In genomic region chr18:63314991-63315662, GRCh38 we compare ENCODE assay signal across 10 cellular contexts. TPM values are rescaled to one million over a fixed set of nuclear protein-coding genes. Genes with fewer than 3 reads are reported as not detected.
DNase-seq lines count a peak whose midpoint lies in the region; ATAC-seq, FAIRE-seq and TF ChIP-seq lines count a peak whose summit lies in the region.
"Had no signal": no experiment of that assay in that cellular context is flagged by ENCODE, and none has a peak within 500 bp of the region (broad histone marks: within the 10 kb centered on the region; RNA-seq: fewer than 3 reads in every experiment).

No MANE protein-coding gene starts in this region.

- no peaks in the 10 kb centered on the region for H3K9me2 ChIP-seq in Loucy (replicated peaks; ENCODE audit: low read depth, low read length)

- POLR2A ChIA-PET in GM12878 (lab: Charles Lee), result interaction anchor here (0.8 to 6.5 kb wide), 13 partner anchors 13 to 184 kb away, joined by 3 to 144 read pairs (median 5); no protein-coding TSS in a partner anchor
- POLR2A ChIA-PET in HEK293T (lab: Yijun Ruan, JAX), result no interaction called here

- H3K9ac ChIP-seq in DND-41 (ENCODE audit: low read depth, low read length) (peak overlapping the region; percentile 78; the same call in 1 of the 2 replicates), Loucy (ENCODE audit: low read depth, low read length, poor library complexity, severe bottlenecking) (peak overlapping the region; percentile 39), GM12878 (ENCODE audit: control insufficient read depth, insufficient read depth, low read length) (peak overlapping the region; percentile 97)

- H3K27me3 ChIP-seq in DND-41 (ENCODE audit: insufficient read depth, low read length, poor library complexity) (no peaks in the 10 kb centered on the region), Loucy (ENCODE audit: insufficient read depth, low read length, poor library complexity, severe bottlenecking) (peaks cover 7% of the 10 kb centered on the region), GM12878 (replicated peaks in 1 of 2; ENCODE audit: control insufficient read depth in 2 of 2, insufficient read depth in 2 of 2, low read length in 1 of 2) (no peaks in the 10 kb centered on the region), psoas muscle (ENCODE audit: insufficient read depth in 3 of 3, low read length in 2 of 3) (no peaks in the 10 kb centered on the region)

- DNase-seq in DND-41 (peak; percentile 18), GM12878 (ENCODE audit: low read depth, low spot score) (no peak), psoas muscle (no peak), HEK293T (ENCODE audit: extremely low spot score) (no peak), COR-L47 (lab: John Stamatoyannopoulos, UW) (no peak), GM13976 (ENCODE audit: low spot score) (no peak), GM19240 (ENCODE audit: insufficient read length, low spot score) (no peak)

- TF ChIP-seq CTCF in DND-41 (IDR thresholded peaks at IDR 0.05; ENCODE audit: borderline replicate concordance, extremely low read depth, low read length, poor library complexity, severe bottlenecking) (no peak), Loucy (conservative IDR thresholded peaks at IDR 0.05; ENCODE audit: low read length) (no peak), GM12878 (IDR thresholded peaks at IDR 0.05 in 2 of 3, conservative IDR thresholded peaks at IDR 0.05 in 1 of 3; ENCODE audit: control insufficient read depth in 2 of 3, extremely low read depth in 1 of 3, insufficient read depth in 1 of 3, low read depth in 3 of 3, low read length in 3 of 3) (no peak), psoas muscle (IDR thresholded peaks at IDR 0.05) (no peak), GM13976 (IDR thresholded peaks at IDR 0.05; ENCODE audit: borderline replicate concordance, control extremely low read depth, extremely low read depth, insufficient read depth, missing control alignments) (no peak)

- no peak overlapping the region for H2AFZ ChIP-seq in DND-41 (ENCODE audit: low read depth, low read length)
- no peak overlapping the region for H2AFZ ChIP-seq in Loucy (ENCODE audit: low read length)
- no peak overlapping the region for H2AFZ ChIP-seq in GM12878 (ENCODE audit: control insufficient read depth, low read depth, low read length)

- H4K20me1 ChIP-seq in DND-41 (ENCODE audit: insufficient read depth, low read length), result peaks cover 81% of the 10 kb centered on the region
- peaks cover 76% of the 10 kb centered on the region for H4K20me1 ChIP-seq in Loucy (ENCODE audit: insufficient read depth, low read length, poor library complexity, severe bottlenecking)
- no peaks in the 10 kb centered on the region for H4K20me1 ChIP-seq in GM12878 (ENCODE audit: control insufficient read depth, insufficient read depth)

- CTCF ChIA-PET in GM12878 (lab: Yijun Ruan, JAX), result interaction anchor here (0.7 to 6.6 kb wide), 19 partner anchors 9 to 298 kb away, joined by 3 to 119 read pairs (median 4); no protein-coding TSS in a partner anchor
- CTCF ChIA-PET in HEK293T (lab: Yijun Ruan, JAX), result no interaction called here

- BruUV-seq in GM12878 (replicated peaks; lab: Mats Ljungman, UMichigan), result no TSS peak

- WGBS in GM12878 (ENCODE audit: insufficient coverage, insufficient replicate concordance, low lambda C conversion rate, missing lambda C conversion rate), result 6% methylated on average over 5 of the region's 5 CpGs
- 59 to 76% (median 62%) methylated on average over 5 of the region's 5 CpGs for WGBS in psoas muscle, 3 donors

- H3K27ac ChIP-seq in DND-41 (ENCODE audit: low read length) (peak overlapping the region; percentile 30; the same call in 1 of the 2 replicates), GM12878 (ENCODE audit: control insufficient read depth, insufficient read depth) (peak overlapping the region; percentile 90), psoas muscle (peak overlapping the region; percentile 51)

- H3K9me3 ChIP-seq in DND-41 (ENCODE audit: insufficient read depth, low read length, severe bottlenecking), result no peaks in the 10 kb centered on the region
- no peaks in the 10 kb centered on the region for H3K9me3 ChIP-seq in Loucy (ENCODE audit: insufficient read depth, low read depth, low read length)
- H3K9me3 ChIP-seq in GM12878 (replicated peaks; ENCODE audit: control insufficient read depth, insufficient read depth, low read length), result no peaks in the 10 kb centered on the region
- H3K9me3 ChIP-seq in psoas muscle, result no peaks in the 10 kb centered on the region

- H3K4me2 ChIP-seq in DND-41 (ENCODE audit: insufficient read depth, low read length), result peak overlapping the region; percentile 84
- H3K4me2 ChIP-seq in Loucy (ENCODE audit: low read depth, low read length, poor library complexity, severe bottlenecking), result peak overlapping the region; percentile 97
- peak overlapping the region; percentile 88 for H3K4me2 ChIP-seq in GM12878 (ENCODE audit: control insufficient read depth, insufficient read depth)

- 0 out of 3 replicates have a peak, but pooled peaks have one; percentile 6 for ATAC-seq in DND-41 (ENCODE audit: insufficient read depth, low read depth)
- ATAC-seq in GM12878, result peak; percentile 5
- ATAC-seq in psoas muscle, result no peak

- no peak for FAIRE-seq in GM12878 (lab: Jason Lieb, UNC)
- FAIRE-seq: H1, urothelium cell line had no signal

- intact Hi-C loops in GM12878 (cut with micrococcal nuclease; ENCODE audit: unreplicated experiment) (no loop called here), psoas muscle (cut with DNase I) (loop anchor here (5.0 kb wide), 4 partner anchors 43 to 183 kb away; no protein-coding TSS in a partner anchor)

- H3K36me3 ChIP-seq in DND-41 (ENCODE audit: insufficient read depth, low read length) (peaks cover 61% of the 10 kb centered on the region), Loucy (ENCODE audit: insufficient read depth, low read length) (no peaks in the 10 kb centered on the region), GM12878 (ENCODE audit: control insufficient read depth in 2 of 2, insufficient read depth in 2 of 2, low read length in 1 of 2) (no peaks in the 10 kb centered on the region), psoas muscle (ENCODE audit: insufficient read depth in 1 of 2, low read depth in 1 of 2) (no peaks in the 10 kb centered on the region)

- SMC1A ChIA-PET in GM12878 (lab: Charles Lee; ENCODE audit: uncharacterized antibody, unreplicated experiment), result interaction anchor here (0.6 to 6.8 kb wide), 24 partner anchors 8 to 195 kb away, joined by 3 to 161 read pairs (median 4); no protein-coding TSS in a partner anchor

- H3K4me1 ChIP-seq in DND-41 (ENCODE audit: insufficient read depth, low read length), result peaks cover 73% of the 10 kb centered on the region
- peaks cover 72% of the 10 kb centered on the region for H3K4me1 ChIP-seq in Loucy (ENCODE audit: insufficient read depth, low read length, poor library complexity, severe bottlenecking)
- peaks cover 12% of the 10 kb centered on the region for H3K4me1 ChIP-seq in GM12878 (ENCODE audit: control insufficient read depth, insufficient read depth, low read length)
- peaks cover 49% of the 10 kb centered on the region for H3K4me1 ChIP-seq in psoas muscle

- peaks cover 8% of the 10 kb centered on the region; the same call in 1 of the 2 replicates for H3F3A ChIP-seq in Loucy (ENCODE audit: low read depth)

- peaks cover 97% of the 10 kb centered on the region for H3K79me2 ChIP-seq in DND-41 (ENCODE audit: insufficient read depth, low read length)
- peaks cover 94% of the 10 kb centered on the region for H3K79me2 ChIP-seq in Loucy (ENCODE audit: insufficient read depth, low read length)
- peaks cover 97% of the 10 kb centered on the region for H3K79me2 ChIP-seq in GM12878 (ENCODE audit: control insufficient read depth, insufficient read depth, low read length)

- in situ Hi-C loops in GM12878 (cut with MboI), result loop anchor here (5.0 kb wide), 1 partner anchor 173 kb away; no protein-coding TSS in a partner anchor
- in situ Hi-C loops in GM13976 (cut with MboI; ENCODE audit: low sequenced_read_pairs, unreplicated experiment), result loop anchor here (5.0 kb wide), 1 partner anchor 158 kb away; no protein-coding TSS in a partner anchor

- no peak for TF ChIP-seq EP300 in GM12878 (IDR thresholded peaks at IDR 0.05; ENCODE audit: borderline replicate concordance in 1 of 2, control insufficient read depth in 1 of 2, low read depth in 2 of 2, low read length in 2 of 2)

- TF ChIP-seq RAD21 in GM12878 (IDR thresholded peaks at IDR 0.05; ENCODE audit: insufficient read depth, low read depth, low read length), result no peak

- 0 out of 2 replicates have a peak, but pooled peaks have one; percentile 27 for TF ChIP-seq POLR2A in GM12878 (IDR thresholded peaks at IDR 0.05; ENCODE audit: low read depth, low read length)

- RAD21 ChIA-PET in GM12878 (lab: Charles Lee; ENCODE audit: unreplicated experiment), result interaction anchor here (1.0 to 6.1 kb wide), 14 partner anchors 30 to 237 kb away, joined by 3 to 172 read pairs (median 7); no protein-coding TSS in a partner anchor

- H3K4me3 ChIP-seq in DND-41 (ENCODE audit: low read depth in 1 of 2, low read length in 2 of 2) (peak overlapping the region; percentile 9 to 75; a peak in 3 of 4 replicates), Loucy (ENCODE audit: low read length, poor library complexity, severe bottlenecking) (peak overlapping the region; percentile 96), GM12878 (peak overlapping the region; percentile 98), psoas muscle (peak overlapping the region; percentile 71)

RNA-seq across cellular contexts. Expression of gene BCL2, which starts 4.4 kb away (rescaled TPM):
- total RNA-seq in GM12878 (2013; cell fraction: nucleolus; rRNA removed), result 943 and 960 TPM in 2 replicates
- total RNA-seq in GM12878 (2014; rRNA removed), result 26.7 and 32.2 TPM in 2 replicates
- 30.4 and 37.7 TPM in 2 replicates for total RNA-seq in GM12878 (2014; rRNA removed; fragmentation: Illumina TruSeq; extraction: Trizol)
- 34.8 and 36.5 TPM in 2 replicates for total RNA-seq in GM12878 (2021)
- 20.2 TPM for polyA plus RNA-seq in GM12878 (2011; ENCODE audit: low read depth)
- polyA plus RNA-seq in GM12878 (2011; rRNA removed), result 47.8 and 59.1 TPM in 2 replicates
- polyA plus RNA-seq in GM12878 (2011; cell fraction: cytosol; rRNA removed), result 25.0 and 31.9 TPM in 2 replicates
- polyA plus RNA-seq in GM12878 (2011; cell fraction: nucleus; rRNA removed), result 48.5 and 61.1 TPM in 2 replicates
- polyA plus RNA-seq in GM12878 (2012), result 38.0 and 52.8 TPM in 2 replicates
- polyA plus RNA-seq in GM12878 (2014; fragmentation: Illumina TruSeq; extraction: Trizol), result 22.8 and 34.6 TPM in 2 replicates
- polyA plus RNA-seq in GM12878 (2014; fragmentation: Nextera tagmentation; extraction: Ambion mirVana), result 1 to 10 TPM; 4.1 to 4.5 TPM
- 15.4 and 15.8 TPM in 2 replicates for polyA plus RNA-seq in GM12878 (2014; rRNA removed)
- polyA plus RNA-seq in GM12878 (2016; fragmentation: Nextera tagmentation; extraction: Ambion mirVana), result 1 to 10 TPM; 7.9 TPM
- 82.7 and 109 TPM in 2 replicates for polyA minus RNA-seq in GM12878 (2011; rRNA and poly(A)+ RNA removed)
- 27.8 and 31.4 TPM in 2 replicates for polyA minus RNA-seq in GM12878 (2011; cell fraction: cytosol; rRNA and poly(A)+ RNA removed)
- 230 and 275 TPM in 2 replicates for polyA minus RNA-seq in GM12878 (2011; cell fraction: nucleus; rRNA and poly(A)+ RNA removed)
- 10 to 100 TPM in 2 of 4 donors, 1 to 10 TPM in 2; 8.9 to 27.0 (median 14.5) TPM for total RNA-seq in psoas muscle
- 1 to 10 TPM; 1.1 to 8.3 (median 4.1) TPM for polyA plus RNA-seq in psoas muscle

RNA-seq across cellular contexts. Expression of gene KDSR, which starts 51.9 kb away (rescaled TPM):
- total RNA-seq in GM12878 (2013; cell fraction: nucleolus; rRNA removed), result 26.3 and 31.1 TPM in 2 replicates
- total RNA-seq in GM12878 (2014; rRNA removed) (9.7 and 9.9 TPM in 2 replicates), GM12878 (2014; rRNA removed; fragmentation: Illumina TruSeq; extraction: Trizol) (11.2 and 12.3 TPM in 2 replicates), GM12878 (2021) (24.6 and 24.9 TPM in 2 replicates), psoas muscle (10 to 100 TPM; 17.6 to 33.0 (median 25.6) TPM)
- 9.6 TPM for polyA plus RNA-seq in GM12878 (2011; ENCODE audit: low read depth)
- polyA plus RNA-seq in GM12878 (2011; rRNA removed) (17.3 and 18.3 TPM in 2 replicates), GM12878 (2014; fragmentation: Illumina TruSeq; extraction: Trizol) (15.4 and 15.6 TPM in 2 replicates), GM12878 (2014; fragmentation: Nextera tagmentation; extraction: Ambion mirVana) (1 to 10 TPM; 5.2 to 7.8 TPM), GM12878 (2014; rRNA removed) (13.3 and 14.0 TPM in 2 replicates), GM12878 (2016; fragmentation: Nextera tagmentation; extraction: Ambion mirVana) (10 to 100 TPM; 24.2 to 25.9 TPM), psoas muscle (10 to 100 TPM; 10.4 to 23.9 (median 11.4) TPM)
- 8.9 and 10.3 TPM in 2 replicates for polyA plus RNA-seq in GM12878 (2011; cell fraction: cytosol; rRNA removed)
- 9.1 and 11.3 TPM in 2 replicates for polyA plus RNA-seq in GM12878 (2011; cell fraction: nucleus; rRNA removed)
- polyA plus RNA-seq in GM12878 (2012), result 13.8 and 18.8 TPM in 2 replicates
- 12.2 and 15.2 TPM in 2 replicates for polyA minus RNA-seq in GM12878 (2011; rRNA and poly(A)+ RNA removed)
- polyA minus RNA-seq in GM12878 (2011; cell fraction: cytosol; rRNA and poly(A)+ RNA removed), result 7.6 and 15.5 TPM in 2 replicates
- 9.2 and 17.3 TPM in 2 replicates for polyA minus RNA-seq in GM12878 (2011; cell fraction: nucleus; rRNA and poly(A)+ RNA removed)

Comparison
In these comparisons a context has a peak if more than half of its experiments do, and no peak if none do; other contexts are left out.
1. ATAC-seq: peak in DND-41 (single experiment) and GM12878 (single experiment); none in psoas muscle (0 of 4).
2. H3K27ac ChIP-seq: peak in every context shown above with its lines; median percentile 90 in GM12878; 51 in psoas muscle; 30 in DND-41.
3. H3K4me3 ChIP-seq: peak in every context shown above with its lines; median percentile 98 in GM12878; 96 in Loucy; 71 in psoas muscle; 42 in DND-41.
4. H3K9ac ChIP-seq: peak in every context shown above with its lines; median percentile 97 in GM12878; 78 in DND-41; 39 in Loucy.
5. Peak in every context shown above with its lines, with median percentiles within 50 percentile points of each other: H3K4me2 ChIP-seq.